In the genomic region with DNA sequence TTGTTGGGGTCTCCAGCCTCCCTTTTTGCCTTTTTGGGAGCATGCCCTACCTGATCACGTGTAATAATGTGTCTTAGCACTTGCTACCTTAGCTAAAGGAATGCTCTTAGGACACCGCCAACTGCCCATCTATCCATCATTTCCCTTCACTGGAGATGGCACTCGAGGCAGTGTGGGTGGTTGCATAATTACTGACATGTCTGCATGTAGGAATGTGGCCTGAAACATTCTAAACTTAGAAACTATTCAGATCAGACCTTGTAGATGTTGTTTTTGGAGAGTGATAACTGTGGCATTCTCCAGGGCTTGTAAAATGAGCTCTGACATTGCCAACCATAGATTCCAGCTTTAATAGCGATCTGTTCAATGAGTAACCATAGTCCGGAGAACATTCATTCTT, we compare ENCODE assay signal across 1 cellular context.
TF ChIP-seq lines count a peak whose summit lies in the region.

No MANE protein-coding gene starts in this region.

TF ChIP-seq in H1, 55 proteins besides CTCF, POLR2A, EP300 and RAD21 (continued from another document):
- TF ChIP-seq GABPA (IDR thresholded peaks at IDR 0.05; ENCODE audit: borderline replicate concordance, insufficient read depth, low read length) (no peak), CHD1 (IDR thresholded peaks at IDR 0.05; ENCODE audit: low read depth, low read length) (no peak), TEAD4 (IDR thresholded peaks at IDR 0.05; ENCODE audit: low read depth, low read length) (0 out of 2 replicates have a peak, but pooled peaks have one; percentile 25), SIRT6 (IDR thresholded peaks at IDR 0.05; ENCODE audit: low read length) (no peak)
TF ChIP-seq in H1: peak in this region for 2.
